Comparison of ENCODE assay signal across 17 cellular contexts in genomic region chr12:1732914-1733313, GRCh38. TPM values are rescaled to one million over a fixed set of nuclear protein-coding genes. Genes with fewer than 3 reads are reported as not detected.
A peak's percentile ranks its signal among the peaks of the same experiment; 100 is the strongest.
DNase-seq lines count a peak whose midpoint lies in the region; ATAC-seq and TF ChIP-seq lines count a peak whose summit lies in the region.
"Had no signal": no experiment of that assay in that cellular context is flagged by ENCODE, and none has a peak within 500 bp of the region (broad histone marks: within the 10 kb centered on the region; RNA-seq: fewer than 3 reads in every experiment).

No MANE protein-coding gene starts in this region.

- no peak overlapping the region for H3K27ac Mint-ChIP-seq in activated CD8-positive, alpha-beta T cell treated with anti-CD3 and anti-CD28 coated beads, Interleukin-2, amount 10 ng/mL, durations not matched to agents 7 days and 5 days
- H3K27ac Mint-ChIP-seq in activated CD8-positive, alpha-beta T cell treated with anti-CD3 and anti-CD28 coated beads for 36 hours: no peak overlapping the region
- H3K27ac Mint-ChIP-seq: H9 had no signal

- no peak for TF ChIP-seq CTCF in activated CD8-positive, alpha-beta T cell treated with anti-CD3 and anti-CD28 coated beads for 36 hours (IDR thresholded peaks at IDR 0.05)
- TF ChIP-seq CTCF in VCaP (conservative IDR thresholded peaks at IDR 0.05) (no peak), hepatocyte (IDR thresholded peaks at IDR 0.05; ENCODE audit: poor library complexity) (no peak), esophagus muscularis mucosa (IDR thresholded peaks at IDR 0.05) (no peak)

- H3K27me3 Mint-ChIP-seq in activated CD8-positive, alpha-beta T cell treated with anti-CD3 and anti-CD28 coated beads, Interleukin-2, amount 10 ng/mL, durations not matched to agents 7 days and 5 days (ENCODE audit: low read depth): no peaks in the 10 kb centered on the region
- no peaks in the 10 kb centered on the region for H3K27me3 Mint-ChIP-seq in activated CD8-positive, alpha-beta T cell treated with anti-CD3 and anti-CD28 coated beads for 36 hours

- H3K4me1 Mint-ChIP-seq in activated CD8-positive, alpha-beta T cell treated with anti-CD3 and anti-CD28 coated beads, Interleukin-2, amount 10 ng/mL, durations not matched to agents 7 days and 5 days (ENCODE audit: low read depth): peaks cover 12% of the 10 kb centered on the region
- H3K4me1 Mint-ChIP-seq in activated CD8-positive, alpha-beta T cell treated with anti-CD3 and anti-CD28 coated beads for 36 hours (ENCODE audit: low read depth): peaks cover 24% of the 10 kb centered on the region
- H3K4me1 Mint-ChIP-seq: H9 had no signal

- no peak for DNase-seq in activated CD8-positive, alpha-beta T cell treated with anti-CD3 and anti-CD28 coated beads, Interleukin-2, amount 10 ng/mL, durations not matched to agents 7 days and 5 days
- no peak for DNase-seq in activated CD8-positive, alpha-beta T cell treated with anti-CD3 and anti-CD28 coated beads for 36 hours
- DNase-seq in COLO829 (ENCODE audit: low spot score) (peak; percentile 12), hepatocyte (ENCODE audit: low spot score) (no peak), esophagus muscularis mucosa (ENCODE audit: extremely low spot score) (no peak)
- DNase-seq: AML-193, DMS153, DMS79 treated with DMSO at 0.1 percent for 48 hours, GDM1, GOT3, H9, IMR-90 had no signal

- no peaks in the 10 kb centered on the region for H3K9me3 ChIP-seq in hepatocyte (ENCODE audit: low read depth)
- H3K9me3 ChIP-seq in esophagus muscularis mucosa: no peaks in the 10 kb centered on the region

- no peak for TF ChIP-seq POLR2A in esophagus muscularis mucosa (IDR thresholded peaks at IDR 0.05; ENCODE audit: low read depth)

- H3K36me3 ChIP-seq in hepatocyte (replicated peaks; ENCODE audit: insufficient read depth, low read depth) (no peaks in the 10 kb centered on the region), esophagus muscularis mucosa (peaks cover 0 to 3% (median under 1%) of the 10 kb centered on the region in 4 donors)

- intact Hi-C loops in activated CD8-positive, alpha-beta T cell treated with anti-CD3 and anti-CD28 coated beads for 36 hours (cut with micrococcal nuclease): no loop called here
- intact Hi-C loops in esophagus muscularis mucosa (cut with DNase I): no loop called here

- 62% methylated on average over 1 of the region's 1 CpG for WGBS in hepatocyte (ENCODE audit: low lambda C conversion rate, missing lambda C conversion rate)
- WGBS in esophagus muscularis mucosa: 90% methylated on average over 1 of the region's 1 CpG

- H3K27me3 ChIP-seq in hepatocyte (no peaks in the 10 kb centered on the region), esophagus muscularis mucosa (no peaks in the 10 kb centered on the region)
- H3K27me3 ChIP-seq: BLaER1 had no signal

- POLR2A ChIA-PET in activated CD8-positive, alpha-beta T cell treated with anti-CD3 and anti-CD28 coated beads, Interleukin-2, amount 10 ng/mL, durations not matched to agents 7 days and 5 days (lab: Charles Lee): no interaction called here
- POLR2A ChIA-PET in activated CD8-positive, alpha-beta T cell treated with anti-CD3 and anti-CD28 coated beads for 36 hours (lab: Charles Lee): no interaction called here

- H3K4me1 ChIP-seq in hepatocyte (ENCODE audit: insufficient read depth) (peaks cover 5% of the 10 kb centered on the region), esophagus muscularis mucosa (peaks cover 8 to 18% (median 12%) of the 10 kb centered on the region in 4 donors)

- H3K4me3 Mint-ChIP-seq in activated CD8-positive, alpha-beta T cell treated with anti-CD3 and anti-CD28 coated beads, Interleukin-2, amount 10 ng/mL, durations not matched to agents 7 days and 5 days: no peak overlapping the region
- H3K4me3 Mint-ChIP-seq in activated CD8-positive, alpha-beta T cell treated with anti-CD3 and anti-CD28 coated beads for 36 hours: no peak overlapping the region
- H3K4me3 Mint-ChIP-seq: H9 had no signal

- H3K9me2 ChIP-seq in hepatocyte (replicated peaks; ENCODE audit: insufficient read depth): no peaks in the 10 kb centered on the region

- CTCF ChIA-PET in activated CD8-positive, alpha-beta T cell treated with anti-CD3 and anti-CD28 coated beads, Interleukin-2, amount 10 ng/mL, durations not matched to agents 7 days and 5 days (lab: Charles Lee): interaction anchor here (1.7 kb wide), 1 partner anchor 58 kb away, joined by 6 read pairs; no protein-coding TSS in a partner anchor
- CTCF ChIA-PET in activated CD8-positive, alpha-beta T cell treated with anti-CD3 and anti-CD28 coated beads for 36 hours (lab: Charles Lee): interaction anchor here (1.6 kb wide), 1 partner anchor 58 kb away, joined by 5 read pairs; no protein-coding TSS in a partner anchor

- peaks cover 21% of the 10 kb centered on the region for H4K20me1 ChIP-seq in hepatocyte (ENCODE audit: insufficient read depth, poor library complexity, severe bottlenecking)

- H3K36me3 Mint-ChIP-seq in activated CD8-positive, alpha-beta T cell treated with anti-CD3 and anti-CD28 coated beads, Interleukin-2, amount 10 ng/mL, durations not matched to agents 7 days and 5 days (ENCODE audit: low read depth): peaks cover 26% of the 10 kb centered on the region
- peaks cover 15% of the 10 kb centered on the region for H3K36me3 Mint-ChIP-seq in activated CD8-positive, alpha-beta T cell treated with anti-CD3 and anti-CD28 coated beads for 36 hours (ENCODE audit: low read depth)

- H3K27ac ChIP-seq in VCaP (peak overlapping the region; percentile 51), hepatocyte (no peak overlapping the region), esophagus muscularis mucosa (replicated peaks in 1 of 4) (no peak overlapping the region)
- H3K27ac ChIP-seq: 22Rv1, BLaER1 had no signal

- H3K79me2 ChIP-seq in hepatocyte: peaks cover 73% of the 10 kb centered on the region

- peak; percentile 47 for ATAC-seq in activated CD8-positive, alpha-beta T cell treated with anti-CD3 and anti-CD28 coated beads, Interleukin-2, amount 10 ng/mL, durations not matched to agents 7 days and 5 days
- ATAC-seq in activated CD8-positive, alpha-beta T cell treated with anti-CD3 and anti-CD28 coated beads for 36 hours: no peak
- ATAC-seq in HG02970 (IDR thresholded peaks at IDR 0.05; ENCODE audit: low FRiP score, unreplicated experiment) (no peak), HG03139 (IDR thresholded peaks at IDR 0.05; ENCODE audit: unreplicated experiment) (no peak)

- TF ChIP-seq EP300 in esophagus muscularis mucosa (IDR thresholded peaks at IDR 0.05): no peak

- peak overlapping the region; percentile 2 for H3K4me2 ChIP-seq in hepatocyte
- H3K4me2 ChIP-seq: BLaER1 had no signal

- no peak overlapping the region for H2AFZ ChIP-seq in hepatocyte

- no peaks in the 10 kb centered on the region for H3K9me3 Mint-ChIP-seq in activated CD8-positive, alpha-beta T cell treated with anti-CD3 and anti-CD28 coated beads, Interleukin-2, amount 10 ng/mL, durations not matched to agents 7 days and 5 days (ENCODE audit: insufficient read depth)
- no peaks in the 10 kb centered on the region for H3K9me3 Mint-ChIP-seq in activated CD8-positive, alpha-beta T cell treated with anti-CD3 and anti-CD28 coated beads for 36 hours
- H3K9me3 Mint-ChIP-seq: H9 had no signal

- H3K4me3 ChIP-seq in hepatocyte (no peak overlapping the region), esophagus muscularis mucosa (no peak overlapping the region)
- H3K4me3 ChIP-seq: BLaER1 had no signal

RNA-seq across cellular contexts. Expression of gene ADIPOR2, which starts 42.0 kb away (rescaled TPM):
- 10 to 100 TPM; 64.4 to 68.3 TPM for total RNA-seq in activated CD8-positive, alpha-beta T cell treated with anti-CD3 and anti-CD28 coated beads, Interleukin-2, amount 10 ng/mL, durations not matched to agents 7 days and 5 days
- total RNA-seq in activated CD8-positive, alpha-beta T cell treated with anti-CD3 and anti-CD28 coated beads for 36 hours: 10 to 100 TPM; 48.3 to 49.9 TPM
- total RNA-seq in hepatocyte: 47.3 and 50.7 TPM in 2 replicates
- polyA plus RNA-seq in hepatocyte: 10.4 and 12.4 TPM in 2 replicates
- total RNA-seq in esophagus muscularis mucosa: 10 to 100 TPM; 28.2 to 37.4 (median 34.1) TPM
